In the genomic region with DNA sequence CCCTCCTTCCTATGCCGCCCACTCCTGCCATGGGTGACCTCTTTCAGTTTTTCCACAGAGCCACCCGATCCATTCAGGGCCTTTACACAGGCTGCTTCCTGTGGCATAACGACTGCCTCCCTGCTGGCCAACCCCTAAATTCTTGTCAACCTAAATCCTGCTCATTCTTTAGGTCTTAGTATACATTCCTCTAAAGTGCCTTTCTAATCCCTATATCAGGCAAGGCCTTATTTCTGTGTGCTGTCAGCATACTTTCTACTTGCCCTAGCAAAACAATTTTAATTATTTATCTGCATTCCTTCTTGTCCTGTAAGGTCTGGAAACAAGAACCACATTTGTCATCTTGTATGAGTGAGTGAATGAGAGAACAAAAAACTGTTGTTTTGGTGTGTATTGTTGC, we compare ENCODE assay signal across 1 cellular context.
TF ChIP-seq lines count a peak whose summit lies in the region.

No MANE protein-coding gene starts in this region.

TF ChIP-seq in IMR-90, 13 proteins besides CTCF, POLR2A, EP300 and RAD21:
- TF ChIP-seq, protein P1, sequence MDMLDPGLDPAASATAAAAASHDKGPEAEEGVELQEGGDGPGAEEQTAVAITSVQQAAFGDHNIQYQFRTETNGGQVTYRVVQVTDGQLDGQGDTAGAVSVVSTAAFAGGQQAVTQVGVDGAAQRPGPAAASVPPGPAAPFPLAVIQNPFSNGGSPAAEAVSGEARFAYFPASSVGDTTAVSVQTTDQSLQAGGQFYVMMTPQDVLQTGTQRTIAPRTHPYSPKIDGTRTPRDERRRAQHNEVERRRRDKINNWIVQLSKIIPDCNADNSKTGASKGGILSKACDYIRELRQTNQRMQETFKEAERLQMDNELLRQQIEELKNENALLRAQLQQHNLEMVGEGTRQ (IDR thresholded peaks at IDR 0.05; ENCODE audit: low read depth, low read length): no peak
- TF ChIP-seq MAFK (IDR thresholded peaks at IDR 0.05; ENCODE audit: low read depth, low read length) (no peak), MAZ (IDR thresholded peaks at IDR 0.05; ENCODE audit: borderline replicate concordance, low read depth, low read length) (no peak)
- TF ChIP-seq, protein P2, sequence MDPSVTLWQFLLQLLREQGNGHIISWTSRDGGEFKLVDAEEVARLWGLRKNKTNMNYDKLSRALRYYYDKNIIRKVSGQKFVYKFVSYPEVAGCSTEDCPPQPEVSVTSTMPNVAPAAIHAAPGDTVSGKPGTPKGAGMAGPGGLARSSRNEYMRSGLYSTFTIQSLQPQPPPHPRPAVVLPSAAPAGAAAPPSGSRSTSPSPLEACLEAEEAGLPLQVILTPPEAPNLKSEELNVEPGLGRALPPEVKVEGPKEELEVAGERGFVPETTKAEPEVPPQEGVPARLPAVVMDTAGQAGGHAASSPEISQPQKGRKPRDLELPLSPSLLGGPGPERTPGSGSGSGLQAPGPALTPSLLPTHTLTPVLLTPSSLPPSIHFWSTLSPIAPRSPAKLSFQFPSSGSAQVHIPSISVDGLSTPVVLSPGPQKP (IDR thresholded peaks at IDR 0.05; ENCODE audit: borderline replicate concordance, low read depth, low read length): no peak
